In the genomic region with DNA sequence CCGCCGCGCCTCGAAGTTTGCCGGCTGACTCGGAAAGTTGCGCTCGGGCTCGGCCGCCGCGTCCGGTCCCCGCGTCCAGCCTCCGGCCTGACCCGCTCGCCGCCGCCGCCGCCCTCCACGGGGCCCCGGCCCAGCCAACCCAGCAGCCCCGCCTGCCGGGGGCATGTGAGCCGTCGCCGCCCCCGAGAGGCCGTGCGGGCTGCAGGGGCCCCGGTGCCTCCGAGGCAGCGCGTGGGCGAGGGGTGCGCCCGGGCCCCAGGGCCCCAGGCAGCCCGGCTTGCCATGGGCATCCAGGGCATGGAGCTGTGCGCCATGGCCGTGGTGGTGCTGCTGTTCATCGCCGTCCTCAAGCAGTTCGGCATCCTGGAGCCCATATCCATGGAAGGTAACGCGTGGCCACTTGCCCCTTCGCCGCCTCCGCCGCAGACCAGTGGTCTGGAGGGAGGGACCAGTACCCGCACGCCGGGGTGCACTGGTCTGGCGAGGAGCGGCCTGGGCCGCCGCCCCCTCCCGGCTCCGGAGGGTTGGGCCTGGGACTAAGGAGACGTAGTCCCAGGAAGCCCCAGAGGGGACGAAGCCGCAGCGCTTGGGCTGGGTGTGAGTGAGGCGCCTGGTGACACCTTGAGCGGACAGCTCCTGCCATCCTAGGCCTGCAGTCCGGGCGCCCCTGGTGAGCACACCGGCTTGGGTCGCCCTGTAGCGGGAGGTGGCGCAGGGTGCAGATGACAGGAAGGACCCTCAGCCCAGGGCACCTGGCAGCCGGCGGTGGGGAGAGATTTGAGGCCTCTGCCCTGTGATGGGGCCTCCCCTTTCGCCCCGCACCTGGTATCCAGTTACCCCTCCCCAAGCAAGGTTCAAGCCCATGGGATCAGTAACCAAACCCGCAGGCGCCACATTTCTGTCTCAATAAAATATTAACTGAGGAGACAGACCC, we compare ENCODE assay signal across 8 cellular contexts. TPM values are rescaled to one million over a fixed set of nuclear protein-coding genes. Genes with fewer than 3 reads are reported as not detected.
DNase-seq lines count a peak whose midpoint lies in the region; ATAC-seq and TF ChIP-seq lines count a peak whose summit lies in the region.

No MANE protein-coding gene starts in this region.

- H3K27ac Mint-ChIP-seq in natural killer cell treated with Interleukin-12 subunit alpha and Interleukin-12 subunit beta and Interleukin-15 and Interleukin-18, amount 100 ng/mL, for 72 hours: no peak overlapping the region

- H3K27me3 Mint-ChIP-seq in natural killer cell treated with Interleukin-12 subunit alpha and Interleukin-12 subunit beta and Interleukin-15 and Interleukin-18, amount 100 ng/mL, for 72 hours: peaks cover 15 to 22% of the 10 kb centered on the region in 2 donors

- H3K36me3 ChIP-seq in ACC112 (ENCODE audit: insufficient read depth, low read length) (no peaks in the 10 kb centered on the region), HUES6 (ENCODE audit: control insufficient read depth, insufficient read depth, low read length) (no peaks in the 10 kb centered on the region)

- no peak for TF ChIP-seq CTCF in epithelial cell of proximal tubule (conservative IDR thresholded peaks at IDR 0.05; ENCODE audit: low read depth, low read length)

- H3K4me3 ChIP-seq in ACC112 (ENCODE audit: low read depth, low read length): peak overlapping the region; percentile 78
- peak overlapping the region; percentile 58 for H3K4me3 ChIP-seq in HUES6 (ENCODE audit: low read depth, low read length)
- peak overlapping the region; percentile 78 for H3K4me3 ChIP-seq in epithelial cell of proximal tubule (ENCODE audit: low read depth, low read length)

- H2AFZ ChIP-seq in ACC112 (ENCODE audit: low read length, unreplicated experiment): peak overlapping the region; percentile 54

- H3K27ac ChIP-seq in ACC112 (ENCODE audit: low read depth, low read length): no peak overlapping the region
- H3K27ac ChIP-seq in HUES6 (ENCODE audit: low read depth, low read length): no peak overlapping the region

- H3K79me2 ChIP-seq in ACC112 (ENCODE audit: control insufficient read depth, insufficient read depth, low read length, unreplicated experiment): no peaks in the 10 kb centered on the region

- no peak for ATAC-seq in natural killer cell treated with Interleukin-12 subunit alpha and Interleukin-12 subunit beta and Interleukin-15 and Interleukin-18, amount 100 ng/mL, for 72 hours

- H3K9me3 ChIP-seq in HUES6 (ENCODE audit: control insufficient read depth, insufficient read depth, low read depth, low read length): no peaks in the 10 kb centered on the region

- H3K27me3 ChIP-seq in ACC112 (ENCODE audit: insufficient read depth, low read length) (no peaks in the 10 kb centered on the region), HUES6 (ENCODE audit: control insufficient read depth, insufficient read depth, low read length) (peaks cover 77% of the 10 kb centered on the region)

- no peaks in the 10 kb centered on the region for H3K36me3 Mint-ChIP-seq in natural killer cell treated with Interleukin-12 subunit alpha and Interleukin-12 subunit beta and Interleukin-15 and Interleukin-18, amount 100 ng/mL, for 72 hours

- DNase-seq in epithelial cell of proximal tubule (ENCODE audit: low read depth) (no peak), midbrain (lab: John Stamatoyannopoulos, UW) (no peak), AML-193 (lab: John Stamatoyannopoulos, UW) (no peak), SHP77 (lab: John Stamatoyannopoulos, UW) (no peak), SKM-1 treated with dmso at 0.1 percent for 144 hours (lab: John Stamatoyannopoulos, UW; ENCODE audit: unreplicated experiment) (no peak)
- peak; percentile 40 for DNase-seq in natural killer cell treated with Interleukin-12 subunit alpha and Interleukin-12 subunit beta and Interleukin-15 and Interleukin-18, amount 100 ng/mL, for 72 hours (ENCODE audit: low spot score)

- no peak overlapping the region for H3K9ac ChIP-seq in HUES6 (ENCODE audit: low read length)

- H3K4me3 Mint-ChIP-seq in natural killer cell treated with Interleukin-12 subunit alpha and Interleukin-12 subunit beta and Interleukin-15 and Interleukin-18, amount 100 ng/mL, for 72 hours: peak overlapping the region; percentile 44

- peaks cover 0 to 2% of the 10 kb centered on the region in 2 donors for H3K4me1 Mint-ChIP-seq in natural killer cell treated with Interleukin-12 subunit alpha and Interleukin-12 subunit beta and Interleukin-15 and Interleukin-18, amount 100 ng/mL, for 72 hours (ENCODE audit: low read depth in 2 of 2)

- H3K4me1 ChIP-seq in ACC112 (ENCODE audit: control insufficient read depth, insufficient read depth, low read length, unreplicated experiment): peaks cover 6% of the 10 kb centered on the region
- no peaks in the 10 kb centered on the region; the same call in 1 of the 2 replicates for H3K4me1 ChIP-seq in HUES6 (ENCODE audit: control insufficient read depth, insufficient read depth, low read length)

- no peaks in the 10 kb centered on the region for H3K9me3 Mint-ChIP-seq in natural killer cell treated with Interleukin-12 subunit alpha and Interleukin-12 subunit beta and Interleukin-15 and Interleukin-18, amount 100 ng/mL, for 72 hours

RNA-seq across cellular contexts. Expression of a gene that starts 49.9 kb away (rescaled TPM):
- 3.9 and 10.4 TPM in 2 replicates for total RNA-seq in epithelial cell of proximal tubule
- not detected for total RNA-seq in natural killer cell treated with Interleukin-12 subunit alpha and Interleukin-12 subunit beta and Interleukin-15 and Interleukin-18, amount 100 ng/mL, for 72 hours

RNA-seq across cellular contexts. Expression of a gene that starts 55.5 kb away (rescaled TPM):
- total RNA-seq in epithelial cell of proximal tubule: 31.4 and 32.5 TPM in 2 replicates
- 10 to 100 TPM; 22.8 to 31.4 TPM for total RNA-seq in natural killer cell treated with Interleukin-12 subunit alpha and Interleukin-12 subunit beta and Interleukin-15 and Interleukin-18, amount 100 ng/mL, for 72 hours
